9 cellular contexts compared by ENCODE assay signal in genomic region chr10:68871731-68872342, GRCh38. TPM values are rescaled to one million over a fixed set of nuclear protein-coding genes. Genes with fewer than 3 reads are reported as not detected.
DNase-seq lines count a peak whose midpoint lies in the region; ATAC-seq and TF ChIP-seq lines count a peak whose summit lies in the region.
"Had no signal": no experiment of that assay in that cellular context is flagged by ENCODE, and none has a peak within 500 bp of the region (broad histone marks: within the 10 kb centered on the region; RNA-seq: fewer than 3 reads in every experiment).

No MANE protein-coding gene starts in this region.

- H3K36me3 ChIP-seq in endodermal cell (ENCODE audit: control insufficient read depth, insufficient read depth, low read length) (no peaks in the 10 kb centered on the region), trophoblast cell (ENCODE audit: control insufficient read depth in 1 of 2, insufficient read depth in 2 of 2, low read length in 2 of 2) (no peaks in the 10 kb centered on the region), mucosa of descending colon (ENCODE audit: low read depth) (no peaks in the 10 kb centered on the region)
- H3K36me3 ChIP-seq: SJSA1 had no signal

- peak overlapping the region; percentile 45 for H3K4me2 ChIP-seq in trophoblast cell (ENCODE audit: low read length)

- H4K91ac ChIP-seq in trophoblast cell (ENCODE audit: low read depth, low read length) = no peak overlapping the region

- H2AFZ ChIP-seq in trophoblast cell (ENCODE audit: insufficient read depth, low read length, poor library complexity) = no peak overlapping the region

- no peaks in the 10 kb centered on the region for H3K79me2 ChIP-seq in trophoblast cell (ENCODE audit: control insufficient read depth, insufficient read depth, low read length, poor library complexity)

- H3K9me3 ChIP-seq in endodermal cell (ENCODE audit: control insufficient read depth, low read length) (peaks cover 37% of the 10 kb centered on the region), trophoblast cell (ENCODE audit: insufficient read depth, low read depth, low read length) (peaks cover 6% of the 10 kb centered on the region), mucosa of descending colon (no peaks in the 10 kb centered on the region)
- H3K9me3 ChIP-seq: SJSA1 had no signal

- peak overlapping the region; percentile 66 for H3K4me3 ChIP-seq in endodermal cell (ENCODE audit: low read length)
- H3K4me3 ChIP-seq in trophoblast cell (ENCODE audit: low read depth, low read length) = no peak overlapping the region
- no peak overlapping the region for H3K4me3 ChIP-seq in mucosa of descending colon
- H3K4me3 ChIP-seq: SJSA1 had no signal

- H3K36me3 Mint-ChIP-seq in endodermal cell (ENCODE audit: low read depth) = peaks cover 19% of the 10 kb centered on the region

- H2BK120ac ChIP-seq in trophoblast cell (ENCODE audit: insufficient read depth, low read length, poor library complexity) = no peak overlapping the region

- no peak overlapping the region for H2BK12ac ChIP-seq in trophoblast cell (ENCODE audit: low read length)

- no peak overlapping the region for H3K14ac ChIP-seq in trophoblast cell (ENCODE audit: low read length)

- H3K79me1 ChIP-seq in trophoblast cell (ENCODE audit: low read length) = no peaks in the 10 kb centered on the region

- intact Hi-C loops in mucosa of descending colon (cut with DNase I, micrococcal nuclease) = no loop called here

- TF ChIP-seq CTCF in endodermal cell (conservative IDR thresholded peaks at IDR 0.05) (no peak), mucosa of descending colon (IDR thresholded peaks at IDR 0.05) (no peak)

- H3K27me3 ChIP-seq in endodermal cell (ENCODE audit: control insufficient read depth, insufficient read depth, low read length, poor library complexity, severe bottlenecking) (no peaks in the 10 kb centered on the region), trophoblast cell (ENCODE audit: insufficient read depth, low read length) (no peaks in the 10 kb centered on the region)
- H3K27me3 ChIP-seq: SJSA1 had no signal

- peak overlapping the region; percentile 46 for H3K27ac Mint-ChIP-seq in endodermal cell

- no peaks in the 10 kb centered on the region for H3K27me3 Mint-ChIP-seq in endodermal cell (ENCODE audit: insufficient read depth)

- peaks cover 32% of the 10 kb centered on the region for H3K4me1 Mint-ChIP-seq in endodermal cell

- H3K18ac ChIP-seq in trophoblast cell (ENCODE audit: low read length) = no peak overlapping the region

- H2BK5ac ChIP-seq in trophoblast cell (ENCODE audit: low read depth, low read length, poor library complexity) = no peak overlapping the region

- H2AK5ac ChIP-seq in trophoblast cell (ENCODE audit: low read length) = no peak overlapping the region

- no peak overlapping the region for H3K4ac ChIP-seq in trophoblast cell (ENCODE audit: low read depth, low read length)

- peak; percentile 47 for DNase-seq in EL
- peak; percentile 64 for DNase-seq in NCI-H2227 (lab: John Stamatoyannopoulos, UW; ENCODE audit: unreplicated experiment)
- DNase-seq in endodermal cell = no peak
- DNase-seq in trophoblast cell = no peak
- no peak for DNase-seq in MV-4-11 (lab: John Stamatoyannopoulos, UW)
- DNase-seq in HuH-7 (ENCODE audit: low spot score) = no peak
- no peak for DNase-seq in substantia nigra (lab: John Stamatoyannopoulos, UW)
- DNase-seq in mucosa of descending colon = no peak

- H4K8ac ChIP-seq in trophoblast cell (ENCODE audit: low read depth, low read length) = no peak overlapping the region

- H4K12ac ChIP-seq in trophoblast cell (ENCODE audit: low read depth, low read length) = no peak overlapping the region

- H3K4me3 Mint-ChIP-seq in endodermal cell = peak overlapping the region; percentile 13

- H3K9me3 Mint-ChIP-seq in endodermal cell = peaks cover 34% of the 10 kb centered on the region

- H3K9ac ChIP-seq in endodermal cell (ENCODE audit: extremely low read depth, low read length, poor library complexity, severe bottlenecking) (no peak overlapping the region), trophoblast cell (ENCODE audit: low read length) (no peak overlapping the region)

- no peak for ATAC-seq in mucosa of descending colon

- H3K23ac ChIP-seq in trophoblast cell (ENCODE audit: low read length) = no peak overlapping the region

- peaks cover 2% of the 10 kb centered on the region for H3K4me1 ChIP-seq in endodermal cell (ENCODE audit: control insufficient read depth, insufficient read depth, low read length)
- H3K4me1 ChIP-seq in trophoblast cell (ENCODE audit: control insufficient read depth in 1 of 2, insufficient read depth in 2 of 2, low read length in 2 of 2) = no peaks in the 10 kb centered on the region
- H3K4me1 ChIP-seq in mucosa of descending colon (ENCODE audit: low read depth) = peaks cover 13% of the 10 kb centered on the region

- WGBS in endodermal cell (ENCODE audit: insufficient coverage in 1 of 2, insufficient read length in 1 of 2), 2 experiments = 33 to 65% methylated on average over 1 to 5 of the region's 5 CpGs
- WGBS in trophoblast cell (ENCODE audit: extremely low coverage, insufficient coverage, insufficient read length) = no CpG with 5 or more reads among the region's 5 CpGs

- peak overlapping the region; percentile 40 for H3K27ac ChIP-seq in endodermal cell (ENCODE audit: low read depth, low read length)
- H3K27ac ChIP-seq in trophoblast cell (ENCODE audit: low read depth, low read length) = no peak overlapping the region
- H3K27ac ChIP-seq in substantia nigra (ENCODE audit: low read depth, low read length, poor library complexity, severe bottlenecking) = no peak overlapping the region

RNA-seq across cellular contexts. Expression of gene DDX50, which starts 29.3 kb away (rescaled TPM):
- total RNA-seq in endodermal cell (10 to 100 TPM; 38.0 to 46.5 TPM), mucosa of descending colon (10 to 100 TPM; 15.2 to 40.6 (median 24.6) TPM)
- polyA plus RNA-seq in endodermal cell (2013, experiment 1 of 2) = 56.3 TPM
- 57.0 TPM for polyA plus RNA-seq in endodermal cell (2013, experiment 2 of 2)
- 31.1 and 31.4 TPM in 2 replicates for polyA plus RNA-seq in trophoblast cell (2013)

RNA-seq across cellular contexts. Expression of gene STOX1, which starts 44.5 kb away (rescaled TPM):
- 1 to 10 TPM; 4.5 to 5.2 TPM for total RNA-seq in endodermal cell
- polyA plus RNA-seq in endodermal cell (2013, experiment 1 of 2) = 5.1 TPM
- 6.7 TPM for polyA plus RNA-seq in endodermal cell (2013, experiment 2 of 2)
- 0.28 and 0.37 TPM in 2 replicates for polyA plus RNA-seq in trophoblast cell (2013)
- total RNA-seq in mucosa of descending colon = 1 to 10 TPM; 1.6 to 6.9 (median 2.9) TPM

Comparison
In these comparisons a context has a peak if more than half of its experiments do, and no peak if none do; other contexts are left out.
1. DNase-seq: peak in EL (single experiment) and NCI-H2227 (single experiment); none in endodermal cell (single experiment), trophoblast cell (0 of 2), MV-4-11 (single experiment), HuH-7 (single experiment), substantia nigra (0 of 49) and mucosa of descending colon (0 of 3).